8 cellular contexts compared by ENCODE assay signal in the genomic region with DNA sequence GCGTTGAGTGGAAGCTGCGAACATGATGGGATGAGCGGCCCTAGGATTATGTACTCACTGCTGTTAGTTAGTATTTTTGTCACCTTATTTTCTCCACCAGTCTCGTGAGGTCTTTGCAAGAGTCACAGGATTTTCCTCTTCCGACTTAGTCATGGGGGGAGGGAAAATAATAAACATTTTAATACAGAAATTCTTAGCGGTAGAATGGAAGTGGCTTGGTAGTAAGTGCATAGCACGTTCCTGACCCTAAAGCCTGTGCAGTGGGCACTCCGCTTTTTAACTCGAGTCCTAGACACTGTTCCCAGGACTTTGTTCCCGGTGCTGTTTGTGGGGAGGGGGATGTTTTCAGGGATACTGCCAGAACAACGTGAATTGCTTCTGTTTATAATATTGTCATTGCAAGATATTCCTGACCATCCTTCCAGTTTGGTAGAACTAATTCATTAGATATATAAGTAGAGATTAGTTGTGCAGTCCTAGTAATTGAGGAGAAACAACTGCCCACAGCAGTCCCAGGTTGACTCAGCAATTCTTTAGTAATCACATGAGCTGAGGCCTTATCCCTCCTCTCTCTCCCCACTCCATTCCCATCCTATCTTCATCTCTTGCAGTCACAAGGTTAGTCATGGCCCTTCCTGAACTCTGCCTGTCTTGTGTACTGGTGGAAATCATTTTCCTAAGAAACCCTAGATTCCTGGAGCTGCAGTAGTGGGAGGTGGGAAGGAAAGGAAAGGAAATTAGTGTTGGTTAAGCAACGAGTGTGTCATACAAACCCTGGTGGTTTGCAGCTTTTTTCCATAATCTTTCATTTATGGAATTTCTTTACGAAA. TPM values are rescaled to one million over a fixed set of nuclear protein-coding genes. Genes with fewer than 3 reads are reported as not detected.
DNase-seq lines count a peak whose midpoint lies in the region; ATAC-seq and TF ChIP-seq lines count a peak whose summit lies in the region.

No MANE protein-coding gene starts in this region.

- H3K36me3 ChIP-seq in Peyer's patch, result no peaks in the 10 kb centered on the region

- TF ChIP-seq CTCF in Peyer's patch (IDR thresholded peaks at IDR 0.05), result no peak
- TF ChIP-seq CTCF in fibroblast of the aortic adventitia (IDR thresholded peaks at IDR 0.05; ENCODE audit: insufficient read depth, low read length), result no peak

- DNase-seq in AG08395 (ENCODE audit: low spot score) (peak; percentile 52), Peyer's patch (no peak), fibroblast of the aortic adventitia (ENCODE audit: low read depth) (peak; percentile 87), pulmonary artery endothelial cell (ENCODE audit: low read depth, low spot score) (peak; percentile 32), DMS114 treated with DMSO at 0.1 percent for 48 hours (lab: John Stamatoyannopoulos, UW; ENCODE audit: unreplicated experiment) (no peak), GOT3 (lab: John Stamatoyannopoulos, UW) (no peak)
- no peak for DNase-seq in stimulated activated CD8-positive, alpha-beta memory T cell treated with anti-CD3 and anti-CD28 coated beads, Interleukin-4, amount 100 ng/mL, for 48 hours

- H3K27me3 ChIP-seq in Peyer's patch, result no peaks in the 10 kb centered on the region

- H3K9me3 ChIP-seq in Peyer's patch, result no peaks in the 10 kb centered on the region

- peak overlapping the region; percentile 71 to 88 (median 79) for H3K27ac ChIP-seq in Peyer's patch

- TF ChIP-seq POLR2A in Peyer's patch (IDR thresholded peaks at IDR 0.05), result no peak

- H3K4me3 ChIP-seq in Peyer's patch (peak overlapping the region; percentile 59 to 88 (median 76)), fibroblast of the aortic adventitia (ENCODE audit: low read depth, low read length) (peak overlapping the region; percentile 87)

- peaks cover 0 to 13% (median 4%) of the 10 kb centered on the region in 4 donors for H3K4me1 ChIP-seq in Peyer's patch

- ATAC-seq in GM19467 (IDR thresholded peaks at IDR 0.05; ENCODE audit: unreplicated experiment), result peak; percentile 1

RNA-seq across cellular contexts. Expression of gene SLC38A6, which starts 0.8 kb away (rescaled TPM):
- total RNA-seq in Peyer's patch (10 to 100 TPM in 3 of 4 donors, 1 to 10 TPM in 1; 8.0 to 38.8 (median 15.1) TPM), fibroblast of the aortic adventitia (ENCODE audit: low replicate concordance) (74.9 and 225 TPM in 2 replicates), pulmonary artery endothelial cell (19.9 and 27.6 TPM in 2 replicates)

RNA-seq across cellular contexts. Expression of gene TRMT5, which starts 1.0 kb away (rescaled TPM):
- total RNA-seq in Peyer's patch, result 10 to 100 TPM in 1 of 4 donors, 1 to 10 TPM in 3; 4.0 to 11.0 (median 5.0) TPM
- total RNA-seq in fibroblast of the aortic adventitia (ENCODE audit: low replicate concordance), result 18.6 and 23.9 TPM in 2 replicates
- 10.4 and 15.2 TPM in 2 replicates for total RNA-seq in pulmonary artery endothelial cell

Comparison
In these comparisons a context has a peak if more than half of its experiments do, and no peak if none do; other contexts are left out.
1. DNase-seq: peak in AG08395 (single experiment), fibroblast of the aortic adventitia (single experiment) and pulmonary artery endothelial cell (single experiment); none in Peyer's patch (0 of 3), DMS114 treated with DMSO at 0.1 percent for 48 hours (single experiment), GOT3 (single experiment) and stimulated activated CD8-positive, alpha-beta memory T cell treated with anti-CD3 and anti-CD28 coated beads, Interleukin-4, amount 100 ng/mL, for 48 hours (single experiment).